27 cellular contexts compared by ENCODE assay signal in genomic region chr17:60006160-60006559, GRCh38.
"Had no signal": no experiment of that assay in that cellular context is flagged by ENCODE, and none has a peak within 500 bp of the region (broad histone marks: within the 10 kb centered on the region; RNA-seq: fewer than 3 reads in every experiment).

No MANE protein-coding gene starts in this region.

- H3K27me3 ChIP-seq: adrenal gland, breast epithelium, left lung, pancreas, thyroid gland, upper lobe of right lung had no signal

- H3K9me3 Mint-ChIP-seq: activated naive CD4-positive, alpha-beta T cell treated with anti-CD3 and anti-CD28 coated beads, Interleukin-2, amount 50 U/mL, for 72 hours; mesothelial cell of epicardium; natural killer cell; stimulated activated naive CD8-positive, alpha-beta T cell treated with anti-CD3 and anti-CD28 coated beads, Interleukin-15, Interleukin-2, amounts not matched to agents 100 ng/mL and 50 ng/mL, for 24 hours; T-cell; T-helper 2 cell treated with Interferon-gamma antibody and Interleukin-4, amounts not matched to agents 5 μg/mL and 100 μg/mL, for 36 hours had no signal

- H3K27ac Mint-ChIP-seq: activated naive CD4-positive, alpha-beta T cell treated with anti-CD3 and anti-CD28 coated beads, Interleukin-2, amount 50 U/mL, for 72 hours; immature natural killer cell; mesothelial cell of epicardium; natural killer cell; stimulated activated naive CD8-positive, alpha-beta T cell treated with anti-CD3 and anti-CD28 coated beads, Interleukin-15, Interleukin-2, amounts not matched to agents 100 ng/mL and 50 ng/mL, for 24 hours; T-cell; T-helper 2 cell treated with Interferon-gamma antibody and Interleukin-4, amounts not matched to agents 5 μg/mL and 100 μg/mL, for 36 hours had no signal

- H3K4me3 ChIP-seq: adrenal gland, breast epithelium, left lung, lung, pancreas, skin epidermis, thyroid gland, upper lobe of right lung had no signal

- H3K36me3 Mint-ChIP-seq: activated naive CD4-positive, alpha-beta T cell treated with anti-CD3 and anti-CD28 coated beads, Interleukin-2, amount 50 U/mL, for 72 hours; immature natural killer cell; mesothelial cell of epicardium; natural killer cell; T-cell had no signal

- H3K4me1 ChIP-seq: adrenal gland, breast epithelium, foreskin keratinocyte, left lung, pancreas, thyroid gland, upper lobe of right lung had no signal

- H3K27me3 Mint-ChIP-seq: T-cell had no signal

- H3K27ac ChIP-seq: adrenal gland, breast epithelium, foreskin keratinocyte, left lung, pancreas, skin epidermis, thyroid gland, upper lobe of right lung, VCaP had no signal

- H3K36me3 ChIP-seq: adrenal gland, breast epithelium, left lung, pancreas, thyroid gland, upper lobe of right lung had no signal

- H3K9me3 ChIP-seq: adrenal gland, breast epithelium, left lung, pancreas, thyroid gland, upper lobe of right lung had no signal

- DNase-seq: activated CD4-positive, alpha-beta T cell treated with anti-CD3 and anti-CD28 coated beads, Interleukin-2, amount 50 U/mL, for 1 hour; activated CD4-positive, CD25-positive, alpha-beta regulatory T cell treated with anti-CD3 and anti-CD28 coated beads, Interleukin-2, amount 50 U/mL, for 72 hours; activated gamma-delta T cell treated with Interleukin-2 at 50 U/mL for 16 hours; activated T-cell treated with anti-CD3 and anti-CD28 coated beads, Interleukin-2, amount 50 U/mL, for 1 hour; adrenal gland; cerebellar nuclear complex; cortex of kidney; erythroblast; foreskin keratinocyte; immature natural killer cell; kidney glomerular epithelial cell; left lung; natural killer cell; pancreas; stimulated activated CD4-positive, alpha-beta T cell treated with anti-CD3 and anti-CD28 coated beads, Interleukin-1b, Interleukin-23, amount 100 ng/mL, for 48 hours; substantia nigra; T-cell; thyroid gland; upper lobe of right lung had no signal

- H3K4me3 Mint-ChIP-seq: immature natural killer cell; mesothelial cell of epicardium; natural killer cell; stimulated activated naive CD8-positive, alpha-beta T cell treated with anti-CD3 and anti-CD28 coated beads, Interleukin-15, Interleukin-2, amounts not matched to agents 100 ng/mL and 50 ng/mL, for 24 hours; T-cell; T-helper 2 cell treated with Interferon-gamma antibody and Interleukin-4, amounts not matched to agents 5 μg/mL and 100 μg/mL, for 36 hours had no signal

- H3K4me1 Mint-ChIP-seq: immature natural killer cell, mesothelial cell of epicardium, natural killer cell, T-cell had no signal
